Comparison of ENCODE assay signal across 11 cellular contexts in the genomic region with DNA sequence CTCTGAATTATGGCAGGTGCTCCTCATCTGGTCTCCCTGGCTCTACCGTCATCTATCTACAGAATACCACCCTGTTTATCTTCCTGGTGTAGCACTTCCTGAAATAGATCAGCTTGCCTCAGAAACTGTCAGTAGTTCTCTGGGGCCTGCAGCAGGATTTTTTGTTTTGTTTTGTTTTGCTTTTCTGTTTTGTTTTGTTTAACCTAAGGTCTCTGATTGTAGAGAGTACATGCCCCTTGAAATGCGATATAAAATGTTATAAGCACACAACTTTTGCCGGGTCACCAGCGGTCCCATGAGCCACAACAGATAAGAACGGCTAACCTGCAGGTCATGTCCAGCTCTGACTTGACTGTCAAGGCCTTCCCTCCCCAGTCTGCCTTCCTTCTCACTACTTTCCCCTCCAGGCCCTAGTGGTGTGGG. TPM values are rescaled to one million over a fixed set of nuclear protein-coding genes. Genes with fewer than 3 reads are reported as not detected.
A peak's percentile ranks its signal among the peaks of the same experiment; 100 is the strongest.
DNase-seq lines count a peak whose midpoint lies in the region; ATAC-seq and TF ChIP-seq lines count a peak whose summit lies in the region.
"Had no signal": no experiment of that assay in that cellular context is flagged by ENCODE, and none has a peak within 500 bp of the region (broad histone marks: within the 10 kb centered on the region; RNA-seq: fewer than 3 reads in every experiment).

No MANE protein-coding gene starts in this region.

- peaks cover 22% of the 10 kb centered on the region for H3K36me3 Mint-ChIP-seq in activated B cell treated with CpG ODN at 0.5 μM for 24 hours (ENCODE audit: low read depth)

- no peaks in the 10 kb centered on the region for H3K27me3 ChIP-seq in right lobe of liver
- no peaks in the 10 kb centered on the region for H3K27me3 ChIP-seq in testis

- H3K36me3 ChIP-seq in right lobe of liver: peaks cover 0 to 2% (median 0%) of the 10 kb centered on the region in 4 donors
- no peaks in the 10 kb centered on the region for H3K36me3 ChIP-seq in testis (ENCODE audit: low read depth, missing control alignments)

- H3K4me3 Mint-ChIP-seq in activated B cell treated with CpG ODN at 0.5 μM for 24 hours: no peak overlapping the region
- H3K4me3 Mint-ChIP-seq: activated CD8-positive, alpha-beta T cell treated with anti-CD3 and anti-CD28 coated beads, Interleukin-2, amount 10 ng/mL, durations not matched to agents 7 days and 5 days had no signal

- peaks cover 17% of the 10 kb centered on the region for H3K4me1 Mint-ChIP-seq in activated B cell treated with CpG ODN at 0.5 μM for 24 hours

- H3K4me3 ChIP-seq in right lobe of liver (no peak overlapping the region), testis (no peak overlapping the region)

- H3K9me3 Mint-ChIP-seq in activated B cell treated with CpG ODN at 0.5 μM for 24 hours: no peaks in the 10 kb centered on the region

- WGBS in right lobe of liver (ENCODE audit: insufficient coverage, low coverage, low lambda C conversion rate, missing lambda C conversion rate): 33% methylated on average over 5 of the region's 5 CpGs
- 31 to 33% methylated on average over 5 of the region's 5 CpGs for WGBS in testis, 2 donors

- H3K27me3 Mint-ChIP-seq in activated B cell treated with CpG ODN at 0.5 μM for 24 hours: no peaks in the 10 kb centered on the region

- CTCF ChIA-PET in activated B cell treated with CpG ODN at 0.5 μM for 24 hours (lab: Charles Lee): no interaction called here

- peak; percentile 43 for ATAC-seq in HG02759 (IDR thresholded peaks at IDR 0.05; ENCODE audit: unreplicated experiment)
- peak; percentile 54 for ATAC-seq in activated B cell treated with CpG ODN at 0.5 μM for 24 hours (ENCODE audit: low read depth)
- ATAC-seq in right lobe of liver: peak; percentile 47 to 69 (median 64)
- ATAC-seq: activated CD8-positive, alpha-beta T cell treated with anti-CD3 and anti-CD28 coated beads, Interleukin-2, amount 10 ng/mL, durations not matched to agents 7 days and 5 days had no signal

- intact Hi-C loops in activated B cell treated with CpG ODN at 0.5 μM for 24 hours (cut with micrococcal nuclease): no loop called here
- intact Hi-C loops in right lobe of liver (cut with DNase I): no loop called here
- intact Hi-C loops in testis (cut with DNase I; ENCODE audit: low total_unique reads): no loop called here

- TF ChIP-seq CTCF in activated B cell treated with CpG ODN at 0.5 μM for 24 hours (IDR thresholded peaks at IDR 0.05) (no peak), right lobe of liver (IDR thresholded peaks at IDR 0.05) (no peak), testis (IDR thresholded peaks at IDR 0.05) (no peak)

- no peak overlapping the region for H3K27ac Mint-ChIP-seq in activated B cell treated with CpG ODN at 0.5 μM for 24 hours
- H3K27ac Mint-ChIP-seq: activated CD8-positive, alpha-beta T cell treated with anti-CD3 and anti-CD28 coated beads, Interleukin-2, amount 10 ng/mL, durations not matched to agents 7 days and 5 days had no signal

- no peak for TF ChIP-seq POLR2A in right lobe of liver (IDR thresholded peaks at IDR 0.05)
- TF ChIP-seq POLR2A in testis (IDR thresholded peaks at IDR 0.05): no peak

- DNase-seq in activated B cell treated with CpG ODN at 0.5 μM for 24 hours (no peak), right lobe of liver (no peak), testis (peak; percentile 44), epidermal melanocyte (ENCODE audit: insufficient read length, low spot score) (no peak), NCI-H2227 treated with DMSO at 0.1 percent for 48 hours (lab: John Stamatoyannopoulos, UW) (no peak), HuH-7.5 (ENCODE audit: low spot score) (no peak)
- no peak for DNase-seq in stimulated activated CD4-positive, alpha-beta T cell treated with anti-CD3 and anti-CD28 coated beads, Interleukin-4, amount 100 ng/mL, for 4 hours
- DNase-seq: activated CD8-positive, alpha-beta T cell treated with anti-CD3 and anti-CD28 coated beads, Interleukin-2, amount 10 ng/mL, durations not matched to agents 7 days and 5 days; DND-41; NCI-H187 treated with DMSO at 0.1 percent for 48 hours had no signal

- H3K4me1 ChIP-seq in right lobe of liver: peaks cover 0 to 28% (median 2%) of the 10 kb centered on the region in 4 donors
- H3K4me1 ChIP-seq in testis: peaks cover 30% of the 10 kb centered on the region

- POLR2A ChIA-PET in activated B cell treated with CpG ODN at 0.5 μM for 24 hours (lab: Charles Lee): no interaction called here

- no peaks in the 10 kb centered on the region for H3K9me3 ChIP-seq in right lobe of liver
- H3K9me3 ChIP-seq in testis: no peaks in the 10 kb centered on the region

- H3K27ac ChIP-seq in right lobe of liver (peak overlapping the region in 2 of 3 donors; percentile 7 to 26), testis (peak overlapping the region; percentile 56 to 80)

RNA-seq across cellular contexts. Expression of gene CREBRF, which starts 26.6 kb away (rescaled TPM):
- 31.4 and 37.4 TPM in 2 replicates for total RNA-seq in activated B cell treated with CpG ODN at 0.5 μM for 24 hours
- 10 to 100 TPM in 4 of 6 experiments, 1 to 10 TPM in 2; 6.5 to 15.7 (median 12.6) TPM for total RNA-seq in right lobe of liver
- 10 to 100 TPM; 55.6 to 58.4 TPM for total RNA-seq in testis
- polyA plus RNA-seq in testis (ENCODE audit: insufficient read depth, low read depth, low replicate concordance): 24.2 TPM

RNA-seq across cellular contexts. Expression of gene ATP6V0E1, which starts 45.9 kb away (rescaled TPM):
- total RNA-seq in activated B cell treated with CpG ODN at 0.5 μM for 24 hours (191 and 212 TPM in 2 replicates), right lobe of liver (100 to 1,000 TPM in 5 of 6 experiments, 10 to 100 TPM in 1; 83.1 to 202 (median 116) TPM), testis (100 to 1,000 TPM; 124 to 134 TPM)
- 170 TPM for polyA plus RNA-seq in testis (ENCODE audit: insufficient read depth, low read depth, low replicate concordance)
